Comparison of ENCODE assay signal across 7 cellular contexts in genomic region chr4:165215034-165215751, GRCh38. TPM values are rescaled to one million over a fixed set of nuclear protein-coding genes. Genes with fewer than 3 reads are reported as not detected.
DNase-seq lines count a peak whose midpoint lies in the region; ATAC-seq, FAIRE-seq and TF ChIP-seq lines count a peak whose summit lies in the region.
"Not testable (repeated sequence)": the region's sequence is repeated elsewhere in the genome, so short reads cannot be mapped to it uniquely, and the experiment has no call there.

No MANE protein-coding gene starts in this region.

- H3K79me2 ChIP-seq in HCT116 (ENCODE audit: insufficient read depth, low read length) (peaks cover 62% of the 10 kb centered on the region), endothelial cell of umbilical vein (ENCODE audit: control insufficient read depth, insufficient read depth, low read length) (peaks cover 33% of the 10 kb centered on the region)

- H3K9ac ChIP-seq in HCT116 (ENCODE audit: low read length); endothelial cell of umbilical vein (replicated peaks; ENCODE audit: extremely low read depth, insufficient read depth, low read length): not testable (repeated sequence)

- POLR2A ChIA-PET in HCT116 (lab: Charles Lee); endothelial cell of umbilical vein (lab: Charles Lee): not testable (repeated sequence)

- not testable (repeated sequence) for H3K27me3 ChIP-seq in HCT116 (ENCODE audit: insufficient read depth, low read length); RWPE2 (ENCODE audit: insufficient read depth, poor library complexity, severe bottlenecking); endothelial cell of umbilical vein (ENCODE audit: control insufficient read depth in 2 of 2, insufficient read depth in 2 of 2, low read length in 2 of 2); neutrophil

- TF ChIP-seq POLR2A in HCT116 (IDR thresholded peaks at IDR 0.05; ENCODE audit: borderline replicate concordance, extremely low read depth, insufficient read depth, insufficient read length); endothelial cell of umbilical vein (IDR thresholded peaks at IDR 0.05; ENCODE audit: low read depth, low read length): not testable (repeated sequence)

- peak; percentile 82 for FAIRE-seq in endothelial cell of umbilical vein (lab: Jason Lieb, UNC)

- not testable (repeated sequence) for H4K20me1 ChIP-seq in HCT116 (ENCODE audit: insufficient read depth); endothelial cell of umbilical vein (replicated peaks; ENCODE audit: control insufficient read depth, extremely low read depth, insufficient read depth, low read length)

- H3K9me1 ChIP-seq in endothelial cell of umbilical vein (replicated peaks; ENCODE audit: control insufficient read depth, extremely low read depth, insufficient read depth, low read length): not testable (repeated sequence)

- not testable (repeated sequence) for H3K9me2 ChIP-seq in HCT116 (ENCODE audit: insufficient read depth)

- intact Hi-C loops in HCT116 (cut with micrococcal nuclease); endothelial cell of umbilical vein (cut with micrococcal nuclease): not testable (repeated sequence)

- CTCF ChIA-PET in HCT116 (lab: Charles Lee); endothelial cell of umbilical vein (lab: Charles Lee): not testable (repeated sequence)

- not testable (repeated sequence) for TF ChIP-seq CTCF in HCT116 (IDR thresholded peaks at IDR 0.05 in 2 of 3, conservative IDR thresholded peaks at IDR 0.05 in 1 of 3; ENCODE audit: borderline replicate concordance in 1 of 3, insufficient read depth in 1 of 3, low read depth in 2 of 3, low read length in 2 of 3); RWPE2 (IDR thresholded peaks at IDR 0.05; ENCODE audit: poor library complexity, severe bottlenecking); endothelial cell of umbilical vein (IDR thresholded peaks at IDR 0.05; ENCODE audit: extremely low read depth in 1 of 2, insufficient read depth in 1 of 2, low read depth in 1 of 2, low read length in 2 of 2); neutrophil (IDR thresholded peaks at IDR 0.05)

- not testable (repeated sequence) for H3K36me3 ChIP-seq in HCT116 (ENCODE audit: control insufficient read depth in 1 of 2, insufficient read depth in 2 of 2, low read length in 2 of 2); RWPE2 (ENCODE audit: low read depth); endothelial cell of umbilical vein (ENCODE audit: control insufficient read depth in 2 of 2, extremely low read depth in 1 of 2, insufficient read depth in 2 of 2, low read length in 2 of 2); neutrophil

- dilution Hi-C loops in endothelial cell of umbilical vein (cut with MboI; ENCODE audit: extremely low pct_ligation_motif_present, low sequenced_read_pairs): not testable (repeated sequence)

- DNase-seq in HCT116 (ENCODE audit: low read depth, low spot score); RWPE2 (ENCODE audit: low spot score): not testable (repeated sequence)
- peak; percentile 65 for DNase-seq in activated effector memory CD4-positive, alpha-beta T cell treated with anti-CD3 and anti-CD28 coated beads, Interleukin-2, amount 50 U/mL, for 16 hours
- DNase-seq in endothelial cell of umbilical vein (ENCODE audit: low read depth, low spot score): peak; percentile 76

- H3K4me2 ChIP-seq in HCT116 (ENCODE audit: low read length): peak overlapping the region; percentile 35; the same call in 1 of the 2 replicates
- H3K4me2 ChIP-seq in endothelial cell of umbilical vein (ENCODE audit: insufficient read depth, low read length): not testable (repeated sequence)

- H2AFZ ChIP-seq in HCT116 (ENCODE audit: low read depth, low read length, poor library complexity, severe bottlenecking); endothelial cell of umbilical vein (ENCODE audit: low read depth, low read length): not testable (repeated sequence)

- ATAC-seq in GM18868 (IDR thresholded peaks at IDR 0.05; ENCODE audit: unreplicated experiment) (peak; percentile 78), HCT116 (peak; percentile 58), HG03378 (IDR thresholded peaks at IDR 0.05; ENCODE audit: unreplicated experiment) (peak; percentile 65), RWPE2 (ENCODE audit: low read depth) (peak; percentile 67)

- TF ChIP-seq RAD21 in HCT116 (IDR thresholded peaks at IDR 0.05; ENCODE audit: low read depth): not testable (repeated sequence)

- H3K4me1 ChIP-seq in HCT116 (ENCODE audit: control insufficient read depth in 1 of 2, insufficient read depth in 2 of 2, low read length in 2 of 2): peaks cover 9 to 30% of the 10 kb centered on the region in 2 experiments; a peak in 2 of 4 replicates
- peaks cover 52% of the 10 kb centered on the region for H3K4me1 ChIP-seq in RWPE2 (ENCODE audit: insufficient read depth, poor library complexity, severe bottlenecking)
- peaks cover 20% of the 10 kb centered on the region for H3K4me1 ChIP-seq in endothelial cell of umbilical vein (ENCODE audit: control insufficient read depth, extremely low read depth, insufficient read depth, low read length)
- H3K4me1 ChIP-seq in neutrophil (ENCODE audit: control insufficient read depth in 1 of 2, insufficient read depth in 1 of 2, low read depth in 1 of 2, low read length in 1 of 2): peaks cover 34% of the 10 kb centered on the region in 2 experiments

- H3K4me3 ChIP-seq in HCT116 (replicated peaks in 1 of 2; ENCODE audit: low read depth in 1 of 2, low read length in 2 of 2); RWPE2 (ENCODE audit: severe bottlenecking); endothelial cell of umbilical vein (replicated peaks in 1 of 3; ENCODE audit: insufficient read depth in 1 of 3, low read depth in 1 of 3, low read length in 3 of 3); neutrophil (ENCODE audit: low read depth in 1 of 2, low read length in 1 of 2): not testable (repeated sequence)

- not testable (repeated sequence) for H3K27ac ChIP-seq in HCT116 (ENCODE audit: low read depth, low read length); endothelial cell of umbilical vein (ENCODE audit: insufficient read depth, low read depth, low read length)
- H3K27ac ChIP-seq in RWPE2 (ENCODE audit: poor library complexity, severe bottlenecking) (peak overlapping the region; percentile 59), neutrophil (peak overlapping the region; percentile 35)

- BruUV-seq in HCT116 (replicated peaks; lab: Mats Ljungman, UMichigan): not testable (repeated sequence)
- TSS peak; percentile 19 for BruUV-seq in endothelial cell of umbilical vein (replicated peaks; lab: Mats Ljungman, UMichigan)

- H3K9me3 ChIP-seq in HCT116 (ENCODE audit: control insufficient read depth in 1 of 2, insufficient read depth in 1 of 2, low read depth in 1 of 2, low read length in 2 of 2); RWPE2 (ENCODE audit: severe bottlenecking); endothelial cell of umbilical vein (replicated peaks; ENCODE audit: control insufficient read depth, insufficient read depth, low read length); neutrophil: not testable (repeated sequence)

- RAD21 ChIA-PET in HCT116 (lab: Charles Lee; ENCODE audit: low non-redundant PET in 1 of 2, low total read pairs in 2 of 2, uncharacterized antibody in 2 of 2, unreplicated experiment in 2 of 2): not testable (repeated sequence)

TF ChIP-seq in HCT116, 20 proteins besides CTCF, POLR2A, EP300 and RAD21:
- TF ChIP-seq FOSL1 (IDR thresholded peaks at IDR 0.05; ENCODE audit: low read depth) (peak; percentile 45; the same call in 1 of the 2 replicates), JUND (IDR thresholded peaks at IDR 0.05) (peak; percentile 54; the same call in 1 of the 2 replicates)

TF ChIP-seq in endothelial cell of umbilical vein, 7 proteins besides CTCF, POLR2A, EP300 and RAD21:
- peak; percentile 71 for TF ChIP-seq FOS (IDR thresholded peaks at IDR 0.05; ENCODE audit: borderline replicate concordance, insufficient read depth, low read length)
- peak; percentile 60 for TF ChIP-seq JUN (IDR thresholded peaks at IDR 0.05; ENCODE audit: borderline replicate concordance, insufficient read depth, insufficient read length, low read depth)

RNA-seq across cellular contexts. Expression of gene KLHL2, which starts 7.8 kb away (rescaled TPM):
- total RNA-seq in HCT116 (2021; ENCODE audit: unreplicated experiment) (24.6 TPM), endothelial cell of umbilical vein (22.1 and 22.9 TPM in 2 replicates)
- 21.4 and 27.8 TPM in 2 replicates for polyA plus RNA-seq in HCT116 (2012)
- 6.9 and 9.9 TPM in 2 replicates for polyA plus RNA-seq in endothelial cell of umbilical vein
- 12.7 and 14.1 TPM in 2 replicates for polyA plus RNA-seq in endothelial cell of umbilical vein (2011; cell fraction: cytosol; rRNA removed)
- 17.2 and 24.1 TPM in 2 replicates for polyA plus RNA-seq in endothelial cell of umbilical vein (2011; cell fraction: nucleus; rRNA removed)
- polyA plus RNA-seq in endothelial cell of umbilical vein (2012): 16.7 and 21.8 TPM in 2 replicates
- polyA minus RNA-seq in endothelial cell of umbilical vein: 13.2 and 13.3 TPM in 2 replicates
- 6.6 TPM for polyA minus RNA-seq in endothelial cell of umbilical vein (2011; cell fraction: cytosol; rRNA and poly(A)+ RNA removed)
- polyA minus RNA-seq in endothelial cell of umbilical vein (2011; cell fraction: nucleus; rRNA and poly(A)+ RNA removed): 13.4 and 13.8 TPM in 2 replicates
